In genomic region chr6:148593130-148593812, GRCh38 we compare ENCODE assay signal across 15 cellular contexts.
DNase-seq lines count a peak whose midpoint lies in the region; ATAC-seq, FAIRE-seq and TF ChIP-seq lines count a peak whose summit lies in the region.
"Had no signal": no experiment of that assay in that cellular context is flagged by ENCODE, and none has a peak within 500 bp of the region (broad histone marks: within the 10 kb centered on the region; RNA-seq: fewer than 3 reads in every experiment).

No MANE protein-coding gene starts in this region.

- CTCF ChIA-PET in H1 (lab: Charles Lee; ENCODE audit: partially characterized antibody) (interaction anchor here (1.1 to 2.1 kb wide), 2 partner anchors 15 kb away, joined by 6 to 7 read pairs; no protein-coding TSS in a partner anchor), WTC11 (lab: Charles Lee) (no interaction called here)

- H3K56ac ChIP-seq in H1 (replicated peaks; ENCODE audit: insufficient read length, low read depth, low read length), result no peak overlapping the region

- H3K23me2 ChIP-seq in H1 (ENCODE audit: low read depth, low read length), result no peaks in the 10 kb centered on the region

- H3K27ac ChIP-seq in GM23338 (ENCODE audit: low read depth) (no peak overlapping the region), H1 (ENCODE audit: low read depth, low read length) (no peak overlapping the region), liver (ENCODE audit: low read depth in 1 of 2, low read length in 2 of 2) (peak overlapping the region; percentile 19 to 27), stomach (peak overlapping the region in 4 of 5 donors; percentile 41 to 75 (median 54))
- H3K27ac ChIP-seq: KMS-11 had no signal

- WGBS in H1 (ENCODE audit: extremely low coverage in 1 of 2, insufficient coverage in 1 of 2, insufficient read length in 1 of 2, insufficient replicate concordance in 2 of 2, low coverage in 1 of 2, low lambda C conversion rate in 2 of 2, missing lambda C conversion rate in 1 of 2), 2 experiments, result 87% methylated on average over 16 of the region's 16 CpGs; no CpG with 5 or more reads in 1 of the 2 experiments
- WGBS in liver, result 77% methylated on average over 16 of the region's 16 CpGs
- WGBS in stomach, 5 donors, result 59 to 77% (median 73%) methylated on average over 16 of the region's 16 CpGs

- H3K36me3 Mint-ChIP-seq in GM23338 (ENCODE audit: low read depth) (peaks cover 22% of the 10 kb centered on the region), WTC11 (peaks cover 27% of the 10 kb centered on the region), type B pancreatic cell (no peaks in the 10 kb centered on the region), T-helper 17 cell (ENCODE audit: low read depth) (peaks cover 5% of the 10 kb centered on the region)
- H3K36me3 Mint-ChIP-seq: brain had no signal

- no peaks in the 10 kb centered on the region for H3K79me1 ChIP-seq in H1 (ENCODE audit: low read depth, low read length)

- H2BK5ac ChIP-seq in H1 (ENCODE audit: low read depth, low read length), result no peak overlapping the region

- H3K9me3 ChIP-seq in H1 (ENCODE audit: insufficient read depth in 2 of 2, low read depth in 1 of 2, low read length in 1 of 2), result no peaks in the 10 kb centered on the region; a peak in 1 of 4 replicates
- no peaks in the 10 kb centered on the region for H3K9me3 ChIP-seq in liver (ENCODE audit: control insufficient read depth in 4 of 4, low read length in 3 of 4)
- H3K9me3 ChIP-seq in stomach, result peaks cover 0 to 5% (median 0%) of the 10 kb centered on the region in 4 donors
- no peaks in the 10 kb centered on the region for H3K9me3 ChIP-seq in T-helper 17 cell (ENCODE audit: control insufficient read depth, low read length, poor library complexity, severe bottlenecking)

- no peaks in the 10 kb centered on the region for H3K27me3 ChIP-seq in GM23338 (ENCODE audit: insufficient read depth)
- H3K27me3 ChIP-seq in H1 (replicated peaks in 1 of 4; ENCODE audit: control insufficient read depth in 3 of 4, extremely low read depth in 1 of 4, insufficient read depth in 3 of 4, low read length in 3 of 4), result no peaks in the 10 kb centered on the region
- H3K27me3 ChIP-seq in liver (ENCODE audit: control insufficient read depth in 4 of 4, insufficient read depth in 4 of 4, low read length in 3 of 4), result no peaks in the 10 kb centered on the region
- H3K27me3 ChIP-seq in stomach, result no peaks in the 10 kb centered on the region

- H3K36me3 ChIP-seq in GM23338 (ENCODE audit: insufficient read depth) (no peaks in the 10 kb centered on the region), H1 (ENCODE audit: control insufficient read depth in 2 of 4, insufficient read depth in 4 of 4, low read length in 3 of 4) (no peaks in the 10 kb centered on the region), liver (ENCODE audit: control insufficient read depth in 4 of 4, insufficient read depth in 3 of 4, low read depth in 1 of 4, low read length in 3 of 4) (no peaks in the 10 kb centered on the region), stomach (no peaks in the 10 kb centered on the region)

- no peak overlapping the region for H2AK5ac ChIP-seq in H1 (ENCODE audit: low read depth, low read length)

- peaks cover 9% of the 10 kb centered on the region for H3K4me1 ChIP-seq in GM23338 (ENCODE audit: insufficient read depth)
- peaks cover 0 to 4% (median under 1%) of the 10 kb centered on the region in 4 experiments; a peak in 3 of 7 replicates for H3K4me1 ChIP-seq in H1 (replicated peaks in 1 of 4; ENCODE audit: control insufficient read depth in 3 of 4, insufficient read depth in 4 of 4, low read length in 3 of 4)
- H3K4me1 ChIP-seq in liver (ENCODE audit: control insufficient read depth in 4 of 4, insufficient read depth in 4 of 4, low read length in 3 of 4), result no peaks in the 10 kb centered on the region
- peaks cover 0 to 12% (median 6%) of the 10 kb centered on the region in 4 donors for H3K4me1 ChIP-seq in stomach

- H3K4me1 Mint-ChIP-seq in GM23338 (peaks cover 16% of the 10 kb centered on the region), WTC11 (peaks cover 29% of the 10 kb centered on the region), type B pancreatic cell (ENCODE audit: unreplicated experiment) (no peaks in the 10 kb centered on the region), T-helper 17 cell (no peaks in the 10 kb centered on the region)
- H3K4me1 Mint-ChIP-seq: brain had no signal

- TF ChIP-seq POLR2A in H1 (IDR thresholded peaks at IDR 0.05; ENCODE audit: control extremely low read depth in 1 of 2, low read depth in 2 of 2, low read length in 2 of 2), result no peak
- TF ChIP-seq POLR2A in stomach (IDR thresholded peaks at IDR 0.05), result no peak

- H3K4me3 Mint-ChIP-seq in GM23338, result no peak overlapping the region
- H3K4me3 Mint-ChIP-seq in WTC11, result no peak overlapping the region
- H3K4me3 Mint-ChIP-seq in type B pancreatic cell, result no peak overlapping the region
- H3K4me3 Mint-ChIP-seq in T-helper 17 cell, result no peak overlapping the region
- H3K4me3 Mint-ChIP-seq: brain had no signal

- H4K91ac ChIP-seq in H1 (replicated peaks; ENCODE audit: insufficient read length, low read length), result no peak overlapping the region

- peak overlapping the region; percentile 81; the same call in 1 of the 2 replicates for H2AFZ ChIP-seq in GM23338
- 0 out of 2 replicates have a peak overlapping the region, but pooled peaks have one; percentile 3 for H2AFZ ChIP-seq in H1 (ENCODE audit: low read length)

- H4K5ac ChIP-seq in H1 (ENCODE audit: insufficient read length, low read depth, low read length), result no peak overlapping the region

- ATAC-seq in GM23338 (no peak), WTC11 (no peak), T-helper 17 cell (no peak)
- ATAC-seq: esophagus mucosa had no signal

- H3K23ac ChIP-seq in H1 (ENCODE audit: insufficient read length), result no peak overlapping the region

- H3K27me3 Mint-ChIP-seq in GM23338 (ENCODE audit: insufficient read depth, low read depth, poor library complexity) (peaks cover 8% of the 10 kb centered on the region), WTC11 (ENCODE audit: low read depth) (peaks cover 4% of the 10 kb centered on the region; the same call in 1 of the 2 replicates), type B pancreatic cell (no peaks in the 10 kb centered on the region), T-helper 17 cell (peaks cover 30% of the 10 kb centered on the region)

- H3K4me2 ChIP-seq in GM23338, result no peak overlapping the region
- H3K4me2 ChIP-seq in H1 (ENCODE audit: insufficient read depth in 1 of 2, low read depth in 2 of 2, low read length in 2 of 2), result no peak overlapping the region
- H3K4me2 ChIP-seq: KMS-11 had no signal

- no peak overlapping the region for H3K4me3 ChIP-seq in GM23338
- no peak overlapping the region for H3K4me3 ChIP-seq in H1 (ENCODE audit: extremely low read depth in 1 of 4, insufficient read depth in 2 of 4, low read depth in 3 of 4, low read length in 4 of 4)
- no peak overlapping the region for H3K4me3 ChIP-seq in liver (ENCODE audit: low read depth in 1 of 3, low read length in 3 of 3)
- H3K4me3 ChIP-seq in stomach, result no peak overlapping the region

- H3K9me2 ChIP-seq in GM23338 (ENCODE audit: insufficient read depth), result peaks cover 14% of the 10 kb centered on the region

- intact Hi-C loops in stomach (cut with DNase I; ENCODE audit: low total_unique reads), result no loop called here

- H3K27ac Mint-ChIP-seq in GM23338, result no peak overlapping the region
- no peak overlapping the region; the same call in 1 of the 2 replicates for H3K27ac Mint-ChIP-seq in WTC11
- H3K27ac Mint-ChIP-seq in type B pancreatic cell, result no peak overlapping the region
- no peak overlapping the region for H3K27ac Mint-ChIP-seq in T-helper 17 cell
- H3K27ac Mint-ChIP-seq: brain had no signal

- TF ChIP-seq EP300 in H1 (IDR thresholded peaks at IDR 0.05; ENCODE audit: borderline replicate concordance in 1 of 2, low read depth in 2 of 2, low read length in 2 of 2), result no peak
- TF ChIP-seq EP300 in stomach (IDR thresholded peaks at IDR 0.05), result no peak

- POLR2A ChIA-PET in H1 (lab: Charles Lee; ENCODE audit: partially characterized antibody) (interaction anchor here (1.1 kb wide), 1 partner anchor 26 kb away, joined by 3 read pairs; no protein-coding TSS in a partner anchor), WTC11 (lab: Charles Lee) (no interaction called here)

- no peak overlapping the region for H3K14ac ChIP-seq in H1 (ENCODE audit: insufficient read length)

- H3K4ac ChIP-seq in H1 (replicated peaks; ENCODE audit: insufficient read length, low read depth, low read length), result no peak overlapping the region

- no peak overlapping the region for H2BK120ac ChIP-seq in H1 (replicated peaks; ENCODE audit: low read depth, low read length)

- H2BK20ac ChIP-seq in H1 (ENCODE audit: low read length), result peak overlapping the region; percentile 35; the same call in 1 of the 2 replicates

- H3K9me3 Mint-ChIP-seq in GM23338 (peaks cover 19% of the 10 kb centered on the region), WTC11 (peaks cover 28% of the 10 kb centered on the region), type B pancreatic cell (no peaks in the 10 kb centered on the region)

- TF ChIP-seq CTCF in GM23338 (conservative IDR thresholded peaks at IDR 0.05; ENCODE audit: low read depth in 2 of 2), result no peak
- TF ChIP-seq CTCF in H1 (IDR thresholded peaks at IDR 0.05; ENCODE audit: control extremely low read depth in 1 of 3, insufficient read depth in 1 of 3, low read depth in 1 of 3, low read length in 3 of 3), result no peak
- no peak for TF ChIP-seq CTCF in liver (IDR thresholded peaks at IDR 0.05; ENCODE audit: low read depth, low read length, missing input control)
- no peak for TF ChIP-seq CTCF in stomach (IDR thresholded peaks at IDR 0.05)
- no peak for TF ChIP-seq CTCF in WTC11 (IDR thresholded peaks at IDR 0.05)
- no peak for TF ChIP-seq CTCF in type B pancreatic cell (conservative IDR thresholded peaks at IDR 0.05)

- H3F3A ChIP-seq in GM23338 (replicated peaks; ENCODE audit: low read depth), result no peaks in the 10 kb centered on the region

- H4K20me1 ChIP-seq in GM23338 (replicated peaks; ENCODE audit: insufficient read depth), result no peaks in the 10 kb centered on the region
- H4K20me1 ChIP-seq in H1 (replicated peaks in 1 of 2; ENCODE audit: control insufficient read depth in 1 of 2, insufficient read depth in 2 of 2, low read length in 2 of 2), result no peaks in the 10 kb centered on the region

- no peak for TF ChIP-seq RAD21 in H1 (IDR thresholded peaks at IDR 0.05 in 1 of 2, conservative IDR thresholded peaks at IDR 0.05 in 1 of 2; ENCODE audit: low read depth in 2 of 2, low read length in 2 of 2)
- TF ChIP-seq RAD21 in liver (IDR thresholded peaks at IDR 0.05), result no peak

- FAIRE-seq in H1 (lab: Jason Lieb, UNC), result no peak
- FAIRE-seq: GM12891 had no signal

- H3K18ac ChIP-seq in H1 (ENCODE audit: extremely low read depth, low read length), result no peak overlapping the region

- H3K9ac ChIP-seq in H1 (replicated peaks in 1 of 4; ENCODE audit: extremely low read depth in 1 of 4, low read depth in 3 of 4, low read length in 3 of 4), result no peak overlapping the region
- H3K9ac ChIP-seq in liver (ENCODE audit: low read depth in 1 of 2, low read length in 2 of 2), result no peak overlapping the region
- H3K9ac ChIP-seq: KMS-11 had no signal

- no peaks in the 10 kb centered on the region for H3K79me2 ChIP-seq in GM23338 (replicated peaks; ENCODE audit: insufficient read depth)
- no peaks in the 10 kb centered on the region for H3K79me2 ChIP-seq in H1 (ENCODE audit: control insufficient read depth in 1 of 2, insufficient read depth in 2 of 2, low read length in 2 of 2)

- no peak overlapping the region for H2BK15ac ChIP-seq in H1 (ENCODE audit: low read length)

- DNase-seq in GM23338 (ENCODE audit: low spot score) (no peak), H1 (ENCODE audit: low read depth in 1 of 2, low spot score in 2 of 2) (no peak), stomach (no peak), WTC11 (ENCODE audit: low spot score) (no peak), type B pancreatic cell (ENCODE audit: extremely low spot score, unreplicated experiment) (no peak), T-helper 17 cell (no peak)
- no peak for DNase-seq in effector CD4-positive, alpha-beta T cell
- DNase-seq: COR-L47, NCI-H2171, retina had no signal

- H2BK12ac ChIP-seq in H1 (ENCODE audit: low read depth, low read length), result peak overlapping the region; percentile 53; the same call in 1 of the 2 replicates

- H4K8ac ChIP-seq in H1 (ENCODE audit: extremely low read depth, insufficient read depth, low read length), result no peak overlapping the region

Comparison
In these comparisons a context has a peak if more than half of its experiments do, and no peak if none do; other contexts are left out.
1. H3K27ac ChIP-seq: peak in liver (2 of 2) and stomach (4 of 5); none in GM23338 (single experiment) and H1 (single experiment).